Comparison of ENCODE assay signal across 15 cellular contexts in genomic region chr1:94284481-94284880, GRCh38.
DNase-seq lines count a peak whose midpoint lies in the region; ATAC-seq and TF ChIP-seq lines count a peak whose summit lies in the region.
"Had no signal": no experiment of that assay in that cellular context is flagged by ENCODE, and none has a peak within 500 bp of the region (broad histone marks: within the 10 kb centered on the region; RNA-seq: fewer than 3 reads in every experiment).

No MANE protein-coding gene starts in this region.

- H3K36me3 ChIP-seq in RWPE2 (ENCODE audit: low read depth) = no peaks in the 10 kb centered on the region

- H3K27ac ChIP-seq in RWPE2 (ENCODE audit: poor library complexity, severe bottlenecking) = peak overlapping the region; percentile 72

- H3K9me3 ChIP-seq in RWPE2 (ENCODE audit: severe bottlenecking) = no peaks in the 10 kb centered on the region

- H3K27me3 ChIP-seq in RWPE2 (ENCODE audit: insufficient read depth, poor library complexity, severe bottlenecking) = no peaks in the 10 kb centered on the region

- TF ChIP-seq CTCF in AG10803 (conservative IDR thresholded peaks at IDR 0.05; ENCODE audit: low read length) (no peak), RWPE2 (IDR thresholded peaks at IDR 0.05; ENCODE audit: poor library complexity, severe bottlenecking) (no peak)

- H3K4me3 ChIP-seq in AG10803 (ENCODE audit: low read length) = no peak overlapping the region
- no peak overlapping the region for H3K4me3 ChIP-seq in RWPE2 (ENCODE audit: severe bottlenecking)

- peak; percentile 76 for ATAC-seq in GM19452 (IDR thresholded peaks at IDR 0.05; ENCODE audit: unreplicated experiment)
- peak; percentile 63 for ATAC-seq in HG03064 (IDR thresholded peaks at IDR 0.05; ENCODE audit: low read depth, unreplicated experiment)
- ATAC-seq in RWPE2 (ENCODE audit: low read depth) = no peak
- ATAC-seq in HG02642 (IDR thresholded peaks at IDR 0.05; ENCODE audit: poor library complexity, unreplicated experiment) = no peak
- ATAC-seq: esophagus mucosa had no signal

- H3K4me1 ChIP-seq in RWPE2 (ENCODE audit: insufficient read depth, poor library complexity, severe bottlenecking) = peaks cover 11% of the 10 kb centered on the region

- DNase-seq in AG10803 (ENCODE audit: low read depth) = peak; percentile 60
- DNase-seq in RWPE2 (ENCODE audit: low spot score) = no peak
- no peak for DNase-seq in islet precursor cell
- no peak for DNase-seq in D341Med (ENCODE audit: low spot score)
- no peak for DNase-seq in NCI-H1930 (lab: John Stamatoyannopoulos, UW)
- DNase-seq: activated B cell treated with CpG ODN at 0.5 μM for 24 hours; activated T-cell treated with anti-CD3 and anti-CD28 coated beads, Interleukin-2, amount 50 U/mL, for 24 hours; Calu3; Kasumi-1; NCI-H226; retina had no signal

Comparison
In these comparisons a context has a peak if more than half of its experiments do, and no peak if none do; other contexts are left out.
1. ATAC-seq: peak in GM19452 (single experiment) and HG03064 (single experiment); none in RWPE2 (single experiment) and HG02642 (single experiment).